Comparison of ENCODE assay signal across 8 cellular contexts in genomic region chr20:37526839-37527637, GRCh38. TPM values are rescaled to one million over a fixed set of nuclear protein-coding genes. Genes with fewer than 3 reads are reported as not detected.
A peak's percentile ranks its signal among the peaks of the same experiment; 100 is the strongest.
DNase-seq lines count a peak whose midpoint lies in the region; ATAC-seq and TF ChIP-seq lines count a peak whose summit lies in the region.

No MANE protein-coding gene starts in this region.

- peak overlapping the region; percentile 94 to 100 for H3K4me3 ChIP-seq in testis

- H3K9me3 Mint-ChIP-seq in brain: peaks cover 0 to 20% (median 4%) of the 10 kb centered on the region in 5 experiments

- H3K4me1 Mint-ChIP-seq in brain: peaks cover 53% of the 10 kb centered on the region

- DNase-seq in GM03348 (ENCODE audit: low spot score): peak; percentile 70
- DNase-seq in LoVo (ENCODE audit: low spot score): peak; percentile 47
- DNase-seq in left lobe of liver (ENCODE audit: low spot score): peak; percentile 48
- peak; percentile 33 for DNase-seq in testis
- no peak for DNase-seq in NCI-H128 (lab: John Stamatoyannopoulos, UW; ENCODE audit: unreplicated experiment)
- no peak for DNase-seq in activated gamma-delta T cell treated with Interleukin-2 at 50 U/mL for 16 hours
- DNase-seq in putamen (ENCODE audit: low spot score): no peak

- no peaks in the 10 kb centered on the region for H3K36me3 ChIP-seq in testis (ENCODE audit: low read depth, missing control alignments)

- H3K4me3 Mint-ChIP-seq in brain: peak overlapping the region; percentile 86 to 100 (median 92)

- WGBS in testis, 2 donors: 0% methylated on average over 14 to 28 of the region's 28 CpGs

- H3K27me3 ChIP-seq in testis: no peaks in the 10 kb centered on the region

- H3K27me3 Mint-ChIP-seq in brain: peaks cover 22% of the 10 kb centered on the region

- intact Hi-C loops in testis (cut with DNase I; ENCODE audit: low total_unique reads): loop anchor here (5.0 to 10.0 kb wide), 2 partner anchors 122 to 245 kb away; no protein-coding TSS in a partner anchor

- ATAC-seq in left lobe of liver: peak; percentile 55

- no peak for TF ChIP-seq POLR2A in testis (IDR thresholded peaks at IDR 0.05)

- peak overlapping the region; percentile 90 to 96 for H3K27ac ChIP-seq in testis

- H3K27ac Mint-ChIP-seq in brain: peak overlapping the region; percentile 93 to 100 (median 100)

- TF ChIP-seq CTCF in brain (conservative IDR thresholded peaks at IDR 0.05) (no peak), testis (IDR thresholded peaks at IDR 0.05) (no peak)

- H3K4me1 ChIP-seq in testis: peaks cover 20% of the 10 kb centered on the region

- peaks cover 45% of the 10 kb centered on the region for H3K36me3 Mint-ChIP-seq in brain

- H3K9me3 ChIP-seq in testis: no peaks in the 10 kb centered on the region

RNA-seq across cellular contexts. Expression of gene BLCAP, which starts 0.6 kb away (rescaled TPM):
- 201 TPM for polyA plus RNA-seq in brain (ENCODE audit: insufficient read depth, low read depth, low replicate concordance)
- total RNA-seq in left lobe of liver: 70.4 TPM
- total RNA-seq in testis: 10 to 100 TPM; 80.0 to 83.6 TPM
- 76.9 TPM for polyA plus RNA-seq in testis (ENCODE audit: insufficient read depth, low read depth, low replicate concordance)

RNA-seq across cellular contexts. Expression of gene NNAT, which starts 6.0 kb away (rescaled TPM):
- 26.3 TPM for polyA plus RNA-seq in brain (ENCODE audit: insufficient read depth, low read depth, low replicate concordance)
- 0.15 TPM for total RNA-seq in left lobe of liver
- 1 to 10 TPM; 6.2 to 8.7 TPM for total RNA-seq in testis
- polyA plus RNA-seq in testis (ENCODE audit: insufficient read depth, low read depth, low replicate concordance): 6.1 TPM

Comparison
In these comparisons a context has a peak if more than half of its experiments do, and no peak if none do; other contexts are left out.
1. DNase-seq: peak in GM03348 (single experiment), LoVo (single experiment), left lobe of liver (single experiment) and testis (single experiment); none in NCI-H128 (single experiment), activated gamma-delta T cell treated with Interleukin-2 at 50 U/mL for 16 hours (single experiment) and putamen (single experiment).